In genomic region chr18:6096747-6097146, GRCh38 we compare ENCODE assay signal across 22 cellular contexts.
"Had no signal": no experiment of that assay in that cellular context is flagged by ENCODE, and none has a peak within 500 bp of the region (broad histone marks: within the 10 kb centered on the region; RNA-seq: fewer than 3 reads in every experiment).

No MANE protein-coding gene starts in this region.

- H3K4me3 ChIP-seq: MG63, SJSA1 had no signal

- DNase-seq: IMR-90, Karpas-422, KG1, MG63, NCI-H1092 treated with DMSO at 0.1 percent for 48 hours, NCI-H1436, NCI-H187, NCI-H2029, NCI-H2171 treated with DMSO at 0.1 percent for 48 hours, NCI-H345, NCI-H446 treated with DMSO at 0.1 percent for 48 hours, NCI-H510A treated with DMSO at 0.1 percent for 48 hours, NCI-H526 treated with DMSO at 0.1 percent for 48 hours, NCI-H748 treated with DMSO at 0.1 percent for 48 hours, Right ventricle myocardium superior, RPMI8226, SIG-M5, SK-N-SH, SW 1271 had no signal

- H3K27ac ChIP-seq: SJSA1 had no signal

- H3K4me1 ChIP-seq: SJSA1 had no signal

- H3K4me2 ChIP-seq: SK-N-SH had no signal

- FAIRE-seq: HepG2, RCC 7860 had no signal

- H3K9ac ChIP-seq: SK-N-SH had no signal

- H3K36me3 ChIP-seq: MG63, SJSA1 had no signal

- H3K27me3 ChIP-seq: MG63, SJSA1 had no signal

- H3K9me3 ChIP-seq: MG63, SJSA1, SK-N-SH had no signal
